1 cellular context compared by ENCODE assay signal in the genomic region with DNA sequence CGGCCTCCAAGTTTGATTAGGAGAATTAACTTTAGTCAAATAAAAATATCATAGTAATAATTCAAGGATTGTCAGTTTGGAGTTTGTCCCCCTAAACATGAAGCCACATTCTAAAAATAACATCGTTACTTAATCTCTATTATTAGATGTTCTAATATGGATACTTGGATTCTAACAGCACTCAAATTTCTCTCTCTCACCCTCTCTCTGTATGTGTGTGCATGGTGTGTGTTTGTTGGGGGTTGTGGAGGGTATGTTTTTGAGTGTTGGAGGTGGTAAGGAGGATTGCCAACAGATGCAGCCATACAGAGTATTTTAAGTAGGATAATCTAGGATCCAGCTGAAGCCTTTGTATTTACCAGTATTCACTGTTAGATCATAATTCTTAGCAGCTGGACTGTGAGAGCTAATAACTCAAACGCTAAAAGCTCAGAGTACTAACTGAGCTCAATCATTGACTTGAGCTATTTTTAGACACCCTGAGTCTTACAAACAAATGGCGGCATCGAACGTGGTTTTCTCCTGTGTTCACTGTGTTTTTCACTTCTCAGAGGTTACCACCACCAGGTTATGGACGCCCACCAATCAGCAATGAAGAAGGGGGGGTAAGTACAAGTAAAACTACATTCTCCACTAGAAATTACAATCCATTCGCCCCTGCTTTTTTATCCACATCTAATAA.
TF ChIP-seq lines count a peak whose summit lies in the region.

No MANE protein-coding gene starts in this region.

TF ChIP-seq in IMR-90, 13 proteins besides CTCF, POLR2A, EP300 and RAD21:
- TF ChIP-seq SMC3 (IDR thresholded peaks at IDR 0.05; ENCODE audit: low read depth, low read length) (no peak), RCOR1 (IDR thresholded peaks at IDR 0.05; ENCODE audit: insufficient replicate concordance, low read length) (no peak), RFX5 (IDR thresholded peaks at IDR 0.05; ENCODE audit: low read depth, low read length) (no peak), USF2 (IDR thresholded peaks at IDR 0.05; ENCODE audit: low read depth, low read length) (no peak), MXI1 (IDR thresholded peaks at IDR 0.05; ENCODE audit: borderline replicate concordance, low read depth, low read length) (no peak), NFE2L2 (IDR thresholded peaks at IDR 0.05; ENCODE audit: low read depth, low read length) (no peak), CEBPB (IDR thresholded peaks at IDR 0.05; ENCODE audit: low read depth, low read length) (no peak), BHLHE40 (IDR thresholded peaks at IDR 0.05; ENCODE audit: low read depth, low read length) (no peak), MAZ (IDR thresholded peaks at IDR 0.05; ENCODE audit: borderline replicate concordance, low read depth, low read length) (no peak)
- TF ChIP-seq, protein P1, sequence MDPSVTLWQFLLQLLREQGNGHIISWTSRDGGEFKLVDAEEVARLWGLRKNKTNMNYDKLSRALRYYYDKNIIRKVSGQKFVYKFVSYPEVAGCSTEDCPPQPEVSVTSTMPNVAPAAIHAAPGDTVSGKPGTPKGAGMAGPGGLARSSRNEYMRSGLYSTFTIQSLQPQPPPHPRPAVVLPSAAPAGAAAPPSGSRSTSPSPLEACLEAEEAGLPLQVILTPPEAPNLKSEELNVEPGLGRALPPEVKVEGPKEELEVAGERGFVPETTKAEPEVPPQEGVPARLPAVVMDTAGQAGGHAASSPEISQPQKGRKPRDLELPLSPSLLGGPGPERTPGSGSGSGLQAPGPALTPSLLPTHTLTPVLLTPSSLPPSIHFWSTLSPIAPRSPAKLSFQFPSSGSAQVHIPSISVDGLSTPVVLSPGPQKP (IDR thresholded peaks at IDR 0.05; ENCODE audit: borderline replicate concordance, low read depth, low read length): no peak
